ENCODE assay signal across 1 cellular context in the genomic region with DNA sequence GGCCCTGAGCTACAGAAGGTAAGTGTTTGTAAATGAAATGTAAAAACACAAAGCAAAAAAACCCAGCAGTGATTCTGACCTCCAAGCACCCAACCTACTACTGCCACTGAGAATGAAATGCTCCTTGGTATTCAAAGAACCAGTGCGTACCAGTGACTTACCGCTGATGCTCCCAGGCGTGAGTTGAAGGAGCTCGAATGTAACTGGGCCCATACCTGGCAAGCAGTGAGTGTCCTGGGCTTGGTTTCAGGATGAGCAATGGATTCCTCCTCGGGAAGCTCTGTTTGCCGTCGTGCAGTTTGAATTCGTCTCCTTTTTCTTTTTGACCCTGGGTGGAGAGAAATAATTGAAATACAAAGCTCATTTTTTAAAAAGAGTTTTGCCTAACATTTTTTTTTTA.
TF ChIP-seq lines count a peak whose summit lies in the region.

No MANE protein-coding gene starts in this region.

TF ChIP-seq in HCT116, 20 proteins besides CTCF, POLR2A, EP300 and RAD21 (continued from another document):
- TF ChIP-seq, protein P1, sequence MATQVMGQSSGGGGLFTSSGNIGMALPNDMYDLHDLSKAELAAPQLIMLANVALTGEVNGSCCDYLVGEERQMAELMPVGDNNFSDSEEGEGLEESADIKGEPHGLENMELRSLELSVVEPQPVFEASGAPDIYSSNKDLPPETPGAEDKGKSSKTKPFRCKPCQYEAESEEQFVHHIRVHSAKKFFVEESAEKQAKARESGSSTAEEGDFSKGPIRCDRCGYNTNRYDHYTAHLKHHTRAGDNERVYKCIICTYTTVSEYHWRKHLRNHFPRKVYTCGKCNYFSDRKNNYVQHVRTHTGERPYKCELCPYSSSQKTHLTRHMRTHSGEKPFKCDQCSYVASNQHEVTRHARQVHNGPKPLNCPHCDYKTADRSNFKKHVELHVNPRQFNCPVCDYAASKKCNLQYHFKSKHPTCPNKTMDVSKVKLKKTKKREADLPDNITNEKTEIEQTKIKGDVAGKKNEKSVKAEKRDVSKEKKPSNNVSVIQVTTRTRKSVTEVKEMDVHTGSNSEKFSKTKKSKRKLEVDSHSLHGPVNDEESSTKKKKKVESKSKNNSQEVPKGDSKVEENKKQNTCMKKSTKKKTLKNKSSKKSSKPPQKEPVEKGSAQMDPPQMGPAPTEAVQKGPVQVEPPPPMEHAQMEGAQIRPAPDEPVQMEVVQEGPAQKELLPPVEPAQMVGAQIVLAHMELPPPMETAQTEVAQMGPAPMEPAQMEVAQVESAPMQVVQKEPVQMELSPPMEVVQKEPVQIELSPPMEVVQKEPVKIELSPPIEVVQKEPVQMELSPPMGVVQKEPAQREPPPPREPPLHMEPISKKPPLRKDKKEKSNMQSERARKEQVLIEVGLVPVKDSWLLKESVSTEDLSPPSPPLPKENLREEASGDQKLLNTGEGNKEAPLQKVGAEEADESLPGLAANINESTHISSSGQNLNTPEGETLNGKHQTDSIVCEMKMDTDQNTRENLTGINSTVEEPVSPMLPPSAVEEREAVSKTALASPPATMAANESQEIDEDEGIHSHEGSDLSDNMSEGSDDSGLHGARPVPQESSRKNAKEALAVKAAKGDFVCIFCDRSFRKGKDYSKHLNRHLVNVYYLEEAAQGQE (IDR thresholded peaks at IDR 0.05; ENCODE audit: low read depth), result no peak
- TF ChIP-seq ZNF274 (IDR thresholded peaks at IDR 0.05; ENCODE audit: low read depth, low read length) (no peak), EZH2phosphoT487 (IDR thresholded peaks at IDR 0.05; ENCODE audit: borderline replicate concordance) (no peak), YY1 (IDR thresholded peaks at IDR 0.05; ENCODE audit: extremely low read depth, insufficient replicate concordance, low read depth, low read length) (no peak), ELF1 (IDR thresholded peaks at IDR 0.05; ENCODE audit: borderline replicate concordance, low read depth) (no peak), CBX3 (IDR thresholded peaks at IDR 0.05; ENCODE audit: low read depth) (no peak)
